Comparison of ENCODE assay signal across 7 cellular contexts in the genomic region with DNA sequence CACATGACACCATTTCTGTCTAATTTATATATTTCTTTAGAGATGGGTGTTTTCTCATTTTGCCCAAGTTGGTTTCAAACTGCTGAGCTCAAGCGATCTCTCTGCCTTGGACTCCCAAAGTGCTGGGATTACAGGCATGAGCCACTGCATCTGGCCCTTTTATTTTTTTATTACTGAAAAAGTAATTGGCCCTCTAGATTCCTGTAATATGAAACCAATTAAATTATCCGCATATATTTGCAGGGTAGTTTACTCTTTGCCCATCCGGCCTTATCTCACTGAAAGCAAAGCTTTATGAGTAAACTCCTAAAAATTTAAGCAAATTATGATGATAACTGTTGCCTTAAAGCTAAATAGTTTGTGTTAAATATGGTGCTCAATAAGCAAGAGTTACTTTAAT. TPM values are rescaled to one million over a fixed set of nuclear protein-coding genes. Genes with fewer than 3 reads are reported as not detected.
DNase-seq lines count a peak whose midpoint lies in the region; ATAC-seq, FAIRE-seq and TF ChIP-seq lines count a peak whose summit lies in the region.
"Not testable (repeated sequence)": the region's sequence is repeated elsewhere in the genome, so short reads cannot be mapped to it uniquely, and the experiment has no call there.
"Had no signal": no experiment of that assay in that cellular context is flagged by ENCODE, and none has a peak within 500 bp of the region (broad histone marks: within the 10 kb centered on the region; RNA-seq: fewer than 3 reads in every experiment).

No MANE protein-coding gene starts in this region.

- H3K27ac ChIP-seq in IMR-90 (ENCODE audit: insufficient read depth, low read length); PC-3 (ENCODE audit: low read length): not testable (repeated sequence)

- CTCF ChIA-PET in IMR-90 (lab: Yijun Ruan, JAX); PC-3 (lab: Charles Lee): not testable (repeated sequence)

- TF ChIP-seq RAD21 in IMR-90 (IDR thresholded peaks at IDR 0.05; ENCODE audit: low read length), result not testable (repeated sequence)

- dilution Hi-C loops in IMR-90 (cut with HindIII; ENCODE audit: low sequenced_read_pairs, unreplicated experiment), result not testable (repeated sequence)

- H3K27me3 ChIP-seq in IMR-90 (ENCODE audit: control insufficient read depth, insufficient read depth, low read length); PC-3 (ENCODE audit: low read length): not testable (repeated sequence)

- H2BK15ac ChIP-seq in IMR-90 (ENCODE audit: low read depth, low read length), result not testable (repeated sequence)

- not testable (repeated sequence) for H3K4me3 ChIP-seq in IMR-90 (ENCODE audit: insufficient read depth, low read depth, low read length); PC-3 (ENCODE audit: low read length)

- H3K36me3 ChIP-seq in IMR-90 (ENCODE audit: control insufficient read depth, insufficient read depth, low read length); PC-3 (ENCODE audit: low read depth, low read length): not testable (repeated sequence)

- not testable (repeated sequence) for H3K4me2 ChIP-seq in IMR-90 (ENCODE audit: low read depth, low read length); PC-3 (ENCODE audit: low read length)

- H3K23ac ChIP-seq in IMR-90 (ENCODE audit: low read depth, low read length), result not testable (repeated sequence)

- not testable (repeated sequence) for H3K9me3 ChIP-seq in IMR-90 (ENCODE audit: control insufficient read depth, insufficient read depth, low read length); PC-3 (ENCODE audit: low read length)

- not testable (repeated sequence) for H3K4ac ChIP-seq in IMR-90 (ENCODE audit: low read depth, low read length)

- intact Hi-C loops in IMR-90 (cut with micrococcal nuclease); PC-3 (cut with micrococcal nuclease): not testable (repeated sequence)

- TF ChIP-seq POLR2A in IMR-90 (IDR thresholded peaks at IDR 0.05; ENCODE audit: low read depth, low read length), result not testable (repeated sequence)

- not testable (repeated sequence) for H3K9me2 ChIP-seq in PC-3 (replicated peaks; ENCODE audit: low read length)

- no CpG with 5 or more reads among the region's 3 CpGs for WGBS in IMR-90 (ENCODE audit: extremely low coverage in 2 of 2, insufficient read length in 1 of 2), 2 experiments

- in situ Hi-C loops in IMR-90 (cut with MboI; ENCODE audit: low sequenced_read_pairs), result not testable (repeated sequence)

- not testable (repeated sequence) for H3K14ac ChIP-seq in IMR-90 (replicated peaks; ENCODE audit: low read depth, low read length)

- not testable (repeated sequence) for H4K91ac ChIP-seq in IMR-90 (ENCODE audit: insufficient read depth, low read depth, low read length)

- H4K8ac ChIP-seq in IMR-90 (ENCODE audit: low read depth in 2 of 2, low read length in 2 of 2), result not testable (repeated sequence)

- H2AK9ac ChIP-seq in IMR-90 (replicated peaks; ENCODE audit: low read depth, low read length, poor library complexity), result not testable (repeated sequence)

- not testable (repeated sequence) for H3K56ac ChIP-seq in IMR-90 (ENCODE audit: extremely low read depth, insufficient read depth, low read length)

- POLR2A ChIA-PET in IMR-90 (lab: Charles Lee; ENCODE audit: unreplicated experiment); PC-3 (lab: Charles Lee; ENCODE audit: unreplicated experiment): not testable (repeated sequence)

- not testable (repeated sequence) for H3K79me1 ChIP-seq in IMR-90 (ENCODE audit: low read depth in 1 of 2, low read length in 2 of 2)

- not testable (repeated sequence) for BruUV-seq in IMR-90 (replicated peaks; lab: Mats Ljungman, UMichigan); PC-3 (replicated peaks; lab: Mats Ljungman, UMichigan)

- H3K9ac ChIP-seq in IMR-90 (ENCODE audit: low read depth, low read length); PC-3 (ENCODE audit: low read length): not testable (repeated sequence)

- not testable (repeated sequence) for TF ChIP-seq CTCF in D721Med (IDR thresholded peaks at IDR 0.05; ENCODE audit: insufficient read depth, missing control alignments); IMR-90 (conservative IDR thresholded peaks at IDR 0.05; ENCODE audit: low read depth, low read length); PC-3 (conservative IDR thresholded peaks at IDR 0.05; ENCODE audit: low read depth, low read length)

- peak; percentile 81 for ATAC-seq in IMR-90 (ENCODE audit: low read depth)
- ATAC-seq in PC-3, result peak; percentile 40

- not testable (repeated sequence) for H3K18ac ChIP-seq in IMR-90 (ENCODE audit: low read depth, low read length)

- not testable (repeated sequence) for H2BK20ac ChIP-seq in IMR-90 (ENCODE audit: low read depth, low read length)

- not testable (repeated sequence) for H4K20me1 ChIP-seq in IMR-90 (ENCODE audit: insufficient read depth, low read length); PC-3 (ENCODE audit: low read length)

- not testable (repeated sequence) for H4K5ac ChIP-seq in IMR-90 (ENCODE audit: low read depth, low read length)

- H3K4me1 ChIP-seq in IMR-90 (ENCODE audit: control insufficient read depth, insufficient read depth, low read length); PC-3 (ENCODE audit: insufficient read depth, low read length): not testable (repeated sequence)

- not testable (repeated sequence) for H2AK5ac ChIP-seq in IMR-90 (ENCODE audit: low read depth, low read length)

- not testable (repeated sequence) for DNase-seq in D721Med (ENCODE audit: insufficient read length, low spot score); IMR-90; PC-3
- peak; percentile 10 for DNase-seq in EH (ENCODE audit: low read depth)
- DNase-seq in NCI-H524 (lab: John Stamatoyannopoulos, UW), result peak; percentile 13 to 61

- peak; percentile 85 for FAIRE-seq in D721Med (lab: Jason Lieb, UNC)
- FAIRE-seq in islet of Langerhans (lab: Jason Lieb, UNC), result peak; percentile 92

- H2BK120ac ChIP-seq in IMR-90 (ENCODE audit: low read depth, low read length), result not testable (repeated sequence)

- H3F3A ChIP-seq in PC-3 (ENCODE audit: low read length, unreplicated experiment), result not testable (repeated sequence)

- H3K79me2 ChIP-seq in PC-3 (ENCODE audit: low read length), result not testable (repeated sequence)

- H3K9me1 ChIP-seq in IMR-90 (ENCODE audit: insufficient read depth, low read length), result not testable (repeated sequence)

- not testable (repeated sequence) for H2BK5ac ChIP-seq in IMR-90 (ENCODE audit: low read depth, low read length, poor library complexity, severe bottlenecking)

- H2AFZ ChIP-seq in IMR-90 (replicated peaks; ENCODE audit: low read length, poor library complexity); PC-3 (ENCODE audit: low read length): not testable (repeated sequence)

RNA-seq across cellular contexts. Expression of gene C1QTNF3, which starts 44.7 kb away (rescaled TPM):
- 0.28 and 1.4 TPM in 2 replicates for total RNA-seq in IMR-90 (2012; rRNA removed)
- polyA plus RNA-seq in IMR-90 (2012; rRNA removed), result 0.76 and 1.0 TPM in 2 replicates
- polyA plus RNA-seq in IMR-90 (2012; cell fraction: cytosol; rRNA removed), result 0.05 and 0.35 TPM in 2 replicates
- polyA plus RNA-seq in IMR-90 (2012; cell fraction: nucleus; rRNA removed; ENCODE audit: low replicate concordance), result 1.6 and 7.9 TPM in 2 replicates
- total RNA-seq in PC-3 (2014; rRNA removed), result 0.92 and 1.1 TPM in 2 replicates
- total RNA-seq: A172 had no signal
